7 cellular contexts compared by ENCODE assay signal in the genomic region with DNA sequence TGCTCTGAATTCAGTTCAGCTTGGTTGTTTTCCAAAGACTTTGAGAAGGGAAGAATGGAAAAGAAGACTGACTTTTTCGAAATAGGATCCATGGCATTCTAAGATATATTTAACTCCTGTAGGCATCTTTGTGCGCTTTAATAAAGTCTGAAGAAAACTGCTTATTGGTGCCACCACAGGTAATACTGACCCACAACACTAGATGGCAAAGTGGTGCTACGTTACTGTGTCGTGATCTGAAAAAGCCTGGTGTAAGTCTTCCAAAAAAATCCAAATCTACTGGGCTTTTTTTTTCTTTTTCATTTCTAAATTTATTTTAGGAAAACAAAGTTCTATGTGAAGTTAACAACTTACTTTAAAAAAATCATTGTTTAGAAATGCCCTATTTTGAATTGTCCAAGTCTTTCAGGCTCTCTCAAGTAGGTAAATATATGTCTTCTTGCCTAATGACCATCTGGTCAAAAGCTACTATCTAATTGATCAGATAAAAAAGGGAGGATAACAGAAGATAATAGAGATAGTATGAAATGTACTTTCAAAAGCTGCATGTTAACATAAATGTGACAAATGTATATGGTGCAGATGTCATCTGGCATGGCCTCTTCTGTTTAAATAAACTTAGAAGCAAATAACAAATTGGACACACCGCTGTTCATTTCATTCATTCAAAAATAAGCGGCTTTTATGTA. TPM values are rescaled to one million over a fixed set of nuclear protein-coding genes. Genes with fewer than 3 reads are reported as not detected.
DNase-seq lines count a peak whose midpoint lies in the region; ATAC-seq, FAIRE-seq and TF ChIP-seq lines count a peak whose summit lies in the region.

No MANE protein-coding gene starts in this region.

- no TSS peak for BruUV-seq in Panc1 (replicated peaks; lab: Mats Ljungman, UMichigan)

- peak; percentile 86 for FAIRE-seq in G401.6 (lab: Jason Lieb, UNC)

- DNase-seq in Panc1 (ENCODE audit: low read depth, low spot score) (peak; percentile 35), breast epithelium (ENCODE audit: low spot score in 2 of 2) (no peak), left lung (no peak), activated gamma-delta T cell (lab: John Stamatoyannopoulos, UW) (no peak)
- peak; percentile 7 to 16 for DNase-seq in stimulated activated naive CD8-positive, alpha-beta T cell treated with anti-CD3 and anti-CD28 coated beads, Interleukin-15, amount 100 ng/mL, for 72 hours

- TF ChIP-seq CTCF in Panc1 (IDR thresholded peaks at IDR 0.05) (peak; percentile 55; the same call in 1 of the 2 replicates), breast epithelium (IDR thresholded peaks at IDR 0.05) (peak; percentile 32 to 59 (median 47)), left lung (IDR thresholded peaks at IDR 0.05) (peak; percentile 59 to 61)

- H3K36me3 ChIP-seq in Panc1 (ENCODE audit: control insufficient read depth, insufficient read depth, low read length) (no peaks in the 10 kb centered on the region), breast epithelium (no peaks in the 10 kb centered on the region), left lung (no peaks in the 10 kb centered on the region)

- no peak overlapping the region for H3K4me3 Mint-ChIP-seq in stimulated activated naive CD8-positive, alpha-beta T cell treated with anti-CD3 and anti-CD28 coated beads, Interleukin-15, amount 100 ng/mL, for 72 hours

- TF ChIP-seq EP300 in Ishikawa (IDR thresholded peaks at IDR 0.05; ENCODE audit: borderline replicate concordance), result no peak

- H3K27ac ChIP-seq in Panc1 (ENCODE audit: low read length) (no peak overlapping the region), breast epithelium (no peak overlapping the region), left lung (no peak overlapping the region)

- H3K27me3 ChIP-seq in Panc1 (ENCODE audit: control insufficient read depth, insufficient read depth, low read length) (no peaks in the 10 kb centered on the region), breast epithelium (peaks cover 0 to 57% of the 10 kb centered on the region in 2 donors), left lung (peaks cover 0 to 2% of the 10 kb centered on the region in 2 donors)

- TF ChIP-seq RAD21 in Ishikawa (IDR thresholded peaks at IDR 0.05; ENCODE audit: low read depth), result peak; percentile 70

- CTCF ChIA-PET in Panc1 (lab: Charles Lee), result no interaction called here

- no peak for ATAC-seq in Panc1
- ATAC-seq in left lung, result peak; percentile 82
- no peak for ATAC-seq in stimulated activated naive CD8-positive, alpha-beta T cell treated with anti-CD3 and anti-CD28 coated beads, Interleukin-15, amount 100 ng/mL, for 72 hours

- in situ Hi-C loops in Panc1 (cut with HindIII; ENCODE audit: low pct_unique_long_range_greater_than_20kb, low sequenced_read_pairs), result no loop called here

- intact Hi-C loops in Panc1 (cut with micrococcal nuclease; ENCODE audit: unreplicated experiment) (no loop called here), breast epithelium (cut with DNase I; ENCODE audit: low total_unique reads) (no loop called here), left lung (cut with DNase I) (no loop called here)

- H3K4me1 Mint-ChIP-seq in stimulated activated naive CD8-positive, alpha-beta T cell treated with anti-CD3 and anti-CD28 coated beads, Interleukin-15, amount 100 ng/mL, for 72 hours, result no peaks in the 10 kb centered on the region

- no peaks in the 10 kb centered on the region for H3K27me3 Mint-ChIP-seq in stimulated activated naive CD8-positive, alpha-beta T cell treated with anti-CD3 and anti-CD28 coated beads, Interleukin-15, amount 100 ng/mL, for 72 hours

- H3K9me3 Mint-ChIP-seq in stimulated activated naive CD8-positive, alpha-beta T cell treated with anti-CD3 and anti-CD28 coated beads, Interleukin-15, amount 100 ng/mL, for 72 hours, result no peaks in the 10 kb centered on the region

- H3K9me3 ChIP-seq in Panc1 (ENCODE audit: control insufficient read depth, insufficient read depth, low read depth, low read length) (no peaks in the 10 kb centered on the region), breast epithelium (no peaks in the 10 kb centered on the region), left lung (no peaks in the 10 kb centered on the region)

- H3K4me3 ChIP-seq in Panc1 (ENCODE audit: low read depth in 2 of 2, low read length in 2 of 2) (no peak overlapping the region), breast epithelium (no peak overlapping the region), left lung (no peak overlapping the region)

- H3K4me1 ChIP-seq in Panc1 (ENCODE audit: control insufficient read depth, insufficient read depth, low read length), result no peaks in the 10 kb centered on the region
- H3K4me1 ChIP-seq in breast epithelium, result no peaks in the 10 kb centered on the region
- no peaks in the 10 kb centered on the region for H3K4me1 ChIP-seq in left lung

- no peak for TF ChIP-seq POLR2A in breast epithelium (IDR thresholded peaks at IDR 0.05)

- no peak overlapping the region for H3K27ac Mint-ChIP-seq in stimulated activated naive CD8-positive, alpha-beta T cell treated with anti-CD3 and anti-CD28 coated beads, Interleukin-15, amount 100 ng/mL, for 72 hours

- POLR2A ChIA-PET in Panc1 (lab: Charles Lee), result no interaction called here

TF ChIP-seq in Ishikawa, 13 proteins besides CTCF, POLR2A, EP300 and RAD21:
- TF ChIP-seq, protein P1, sequence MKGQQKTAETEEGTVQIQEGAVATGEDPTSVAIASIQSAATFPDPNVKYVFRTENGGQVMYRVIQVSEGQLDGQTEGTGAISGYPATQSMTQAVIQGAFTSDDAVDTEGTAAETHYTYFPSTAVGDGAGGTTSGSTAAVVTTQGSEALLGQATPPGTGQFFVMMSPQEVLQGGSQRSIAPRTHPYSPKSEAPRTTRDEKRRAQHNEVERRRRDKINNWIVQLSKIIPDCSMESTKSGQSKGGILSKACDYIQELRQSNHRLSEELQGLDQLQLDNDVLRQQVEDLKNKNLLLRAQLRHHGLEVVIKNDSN (IDR thresholded peaks at IDR 0.05), result no peak
- TF ChIP-seq YY1 (IDR thresholded peaks at IDR 0.05; ENCODE audit: low read depth), result no peak
- no peak for TF ChIP-seq TAF1 (IDR thresholded peaks at IDR 0.05; ENCODE audit: low read depth)
- TF ChIP-seq, protein P2, sequence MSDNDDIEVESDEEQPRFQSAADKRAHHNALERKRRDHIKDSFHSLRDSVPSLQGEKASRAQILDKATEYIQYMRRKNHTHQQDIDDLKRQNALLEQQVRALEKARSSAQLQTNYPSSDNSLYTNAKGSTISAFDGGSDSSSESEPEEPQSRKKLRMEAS (IDR thresholded peaks at IDR 0.05), result no peak
- TF ChIP-seq CEBPB (IDR thresholded peaks at IDR 0.05), result no peak
- no peak for TF ChIP-seq TCF12 (IDR thresholded peaks at IDR 0.05; ENCODE audit: low read depth)
- no peak for TF ChIP-seq ZBTB7A (IDR thresholded peaks at IDR 0.05; ENCODE audit: low read depth)
- no peak for TF ChIP-seq CREB1 (IDR thresholded peaks at IDR 0.05; ENCODE audit: low read depth)
- TF ChIP-seq, protein P3, sequence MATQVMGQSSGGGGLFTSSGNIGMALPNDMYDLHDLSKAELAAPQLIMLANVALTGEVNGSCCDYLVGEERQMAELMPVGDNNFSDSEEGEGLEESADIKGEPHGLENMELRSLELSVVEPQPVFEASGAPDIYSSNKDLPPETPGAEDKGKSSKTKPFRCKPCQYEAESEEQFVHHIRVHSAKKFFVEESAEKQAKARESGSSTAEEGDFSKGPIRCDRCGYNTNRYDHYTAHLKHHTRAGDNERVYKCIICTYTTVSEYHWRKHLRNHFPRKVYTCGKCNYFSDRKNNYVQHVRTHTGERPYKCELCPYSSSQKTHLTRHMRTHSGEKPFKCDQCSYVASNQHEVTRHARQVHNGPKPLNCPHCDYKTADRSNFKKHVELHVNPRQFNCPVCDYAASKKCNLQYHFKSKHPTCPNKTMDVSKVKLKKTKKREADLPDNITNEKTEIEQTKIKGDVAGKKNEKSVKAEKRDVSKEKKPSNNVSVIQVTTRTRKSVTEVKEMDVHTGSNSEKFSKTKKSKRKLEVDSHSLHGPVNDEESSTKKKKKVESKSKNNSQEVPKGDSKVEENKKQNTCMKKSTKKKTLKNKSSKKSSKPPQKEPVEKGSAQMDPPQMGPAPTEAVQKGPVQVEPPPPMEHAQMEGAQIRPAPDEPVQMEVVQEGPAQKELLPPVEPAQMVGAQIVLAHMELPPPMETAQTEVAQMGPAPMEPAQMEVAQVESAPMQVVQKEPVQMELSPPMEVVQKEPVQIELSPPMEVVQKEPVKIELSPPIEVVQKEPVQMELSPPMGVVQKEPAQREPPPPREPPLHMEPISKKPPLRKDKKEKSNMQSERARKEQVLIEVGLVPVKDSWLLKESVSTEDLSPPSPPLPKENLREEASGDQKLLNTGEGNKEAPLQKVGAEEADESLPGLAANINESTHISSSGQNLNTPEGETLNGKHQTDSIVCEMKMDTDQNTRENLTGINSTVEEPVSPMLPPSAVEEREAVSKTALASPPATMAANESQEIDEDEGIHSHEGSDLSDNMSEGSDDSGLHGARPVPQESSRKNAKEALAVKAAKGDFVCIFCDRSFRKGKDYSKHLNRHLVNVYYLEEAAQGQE (IDR thresholded peaks at IDR 0.05; ENCODE audit: low read depth), result no peak
- no peak for TF ChIP-seq FOXM1 (IDR thresholded peaks at IDR 0.05; ENCODE audit: borderline replicate concordance, low read depth)

RNA-seq across cellular contexts. Expression of gene MID1IP1, which starts 47.0 kb away (rescaled TPM):
- total RNA-seq in Panc1 (2021; ENCODE audit: unreplicated experiment), result 14.0 TPM
- 30.0 TPM for polyA plus RNA-seq in Panc1 (2012; ENCODE audit: insufficient read length)
- 100 to 1,000 TPM in 1 of 3 donors, 10 to 100 TPM in 2; 21.7 to 103 (median 33.4) TPM for total RNA-seq in breast epithelium
- 10 to 100 TPM; 73.5 to 74.2 TPM for total RNA-seq in left lung

Comparison
In these comparisons a context has a peak if more than half of its experiments do, and no peak if none do; other contexts are left out.
1. DNase-seq: peak in Panc1 (single experiment) and stimulated activated naive CD8-positive, alpha-beta T cell treated with anti-CD3 and anti-CD28 coated beads, Interleukin-15, amount 100 ng/mL, for 72 hours (2 of 2); none in breast epithelium (0 of 2), left lung (0 of 2) and activated gamma-delta T cell (single experiment).
2. Peak in every context shown above with its lines, with median percentiles within 50 percentile points of each other: CTCF ChIP-seq.